Comparison of ENCODE assay signal across 18 cellular contexts in the genomic region with DNA sequence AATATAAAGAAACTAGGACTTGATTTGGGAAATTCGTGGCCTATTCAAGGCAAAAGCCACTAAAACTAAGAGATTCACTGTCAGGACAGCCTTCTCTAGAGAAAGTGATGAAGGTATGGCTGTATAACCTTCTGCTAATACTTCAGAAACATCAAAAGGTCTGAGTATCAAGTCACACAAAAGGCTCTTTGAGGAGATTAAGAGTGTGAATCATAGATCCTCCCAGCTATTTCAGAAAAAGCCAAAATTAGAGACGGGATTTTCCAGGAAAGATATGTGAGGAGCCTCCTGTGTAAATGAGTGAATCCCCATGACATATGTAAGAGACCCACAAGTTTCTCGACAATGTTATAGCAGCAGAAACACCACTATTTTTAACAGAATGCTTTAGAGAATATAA.
"Had no signal": no experiment of that assay in that cellular context is flagged by ENCODE, and none has a peak within 500 bp of the region (broad histone marks: within the 10 kb centered on the region; RNA-seq: fewer than 3 reads in every experiment).

No MANE protein-coding gene starts in this region.

- ATAC-seq: activated CD8-positive, alpha-beta memory T cell treated with anti-CD3 and anti-CD28 coated beads, Interleukin-2, amount 10 ng/mL, durations not matched to agents 7 days and 5 days; left lobe of liver had no signal

- H3K4me3 ChIP-seq: sigmoid colon, spleen, tibial nerve had no signal

- H3K4me1 ChIP-seq: sigmoid colon, spleen, tibial nerve had no signal

- DNase-seq: activated CD4-positive, alpha-beta memory T cell treated with anti-CD3 and anti-CD28 coated beads, Interleukin-2, amount 10 ng/mL, durations not matched to agents 7 days and 5 days; activated CD4-positive, alpha-beta T cell treated with anti-CD3 and anti-CD28 coated beads for 4 hours; activated CD8-positive, alpha-beta memory T cell treated with anti-CD3 and anti-CD28 coated beads, Interleukin-2, amount 10 ng/mL, durations not matched to agents 7 days and 5 days; activated effector memory CD4-positive, alpha-beta T cell treated with anti-CD3 and anti-CD28 coated beads, Interleukin-2, amount 50 U/mL, for 16 hours; activated naive CD8-positive, alpha-beta T cell treated with anti-CD3 and anti-CD28 coated beads, Interleukin-2, amount 10 ng/mL, durations not matched to agents 7 days and 5 days; activated T-cell treated with anti-CD3 and anti-CD28 coated beads, Interleukin-2, amount 50 U/mL, for 1 hour; hypothalamus; midbrain; nucleus accumbens; sigmoid colon; spleen; stimulated activated CD4-positive, alpha-beta T cell treated with anti-CD3 and anti-CD28 coated beads, Interleukin-4, amount 100 ng/mL, for 4 hours; stimulated activated naive CD4-positive, alpha-beta T cell; SW 1271 had no signal

- H3K27me3 ChIP-seq: sigmoid colon, spleen, tibial nerve had no signal

- H3K4me3 Mint-ChIP-seq: activated CD4-positive, alpha-beta memory T cell treated with anti-CD3 and anti-CD28 coated beads, Interleukin-2, amount 10 ng/mL, durations not matched to agents 7 days and 5 days; activated CD8-positive, alpha-beta memory T cell treated with anti-CD3 and anti-CD28 coated beads, Interleukin-2, amount 10 ng/mL, durations not matched to agents 7 days and 5 days; activated naive CD8-positive, alpha-beta T cell treated with anti-CD3 and anti-CD28 coated beads, Interleukin-2, amount 10 ng/mL, durations not matched to agents 7 days and 5 days; brain; nephron had no signal

- H3K9me3 ChIP-seq: sigmoid colon, spleen, tibial nerve had no signal

- H3K4me1 Mint-ChIP-seq: activated CD4-positive, alpha-beta memory T cell treated with anti-CD3 and anti-CD28 coated beads, Interleukin-2, amount 10 ng/mL, durations not matched to agents 7 days and 5 days; activated CD8-positive, alpha-beta memory T cell treated with anti-CD3 and anti-CD28 coated beads, Interleukin-2, amount 10 ng/mL, durations not matched to agents 7 days and 5 days; brain; nephron had no signal

- H3K9me3 Mint-ChIP-seq: activated CD4-positive, alpha-beta memory T cell treated with anti-CD3 and anti-CD28 coated beads, Interleukin-2, amount 10 ng/mL, durations not matched to agents 7 days and 5 days; activated naive CD8-positive, alpha-beta T cell treated with anti-CD3 and anti-CD28 coated beads, Interleukin-2, amount 10 ng/mL, durations not matched to agents 7 days and 5 days; nephron had no signal

- H3K27ac Mint-ChIP-seq: activated CD4-positive, alpha-beta memory T cell treated with anti-CD3 and anti-CD28 coated beads, Interleukin-2, amount 10 ng/mL, durations not matched to agents 7 days and 5 days; activated CD8-positive, alpha-beta memory T cell treated with anti-CD3 and anti-CD28 coated beads, Interleukin-2, amount 10 ng/mL, durations not matched to agents 7 days and 5 days; activated naive CD8-positive, alpha-beta T cell treated with anti-CD3 and anti-CD28 coated beads, Interleukin-2, amount 10 ng/mL, durations not matched to agents 7 days and 5 days; brain had no signal

- H3K27ac ChIP-seq: sigmoid colon, spleen, tibial nerve had no signal

- H3K27me3 Mint-ChIP-seq: activated CD4-positive, alpha-beta memory T cell treated with anti-CD3 and anti-CD28 coated beads, Interleukin-2, amount 10 ng/mL, durations not matched to agents 7 days and 5 days; activated CD8-positive, alpha-beta memory T cell treated with anti-CD3 and anti-CD28 coated beads, Interleukin-2, amount 10 ng/mL, durations not matched to agents 7 days and 5 days; activated naive CD8-positive, alpha-beta T cell treated with anti-CD3 and anti-CD28 coated beads, Interleukin-2, amount 10 ng/mL, durations not matched to agents 7 days and 5 days; brain had no signal
